In genomic region chr1:30479576-30479975, GRCh38 we compare ENCODE assay signal across 8 cellular contexts.
"Had no signal": no experiment of that assay in that cellular context is flagged by ENCODE, and none has a peak within 500 bp of the region (broad histone marks: within the 10 kb centered on the region; RNA-seq: fewer than 3 reads in every experiment).

No MANE protein-coding gene starts in this region.

- ATAC-seq: HepG2, K562 had no signal

- H3K27ac ChIP-seq: HL-60, KMS-11 had no signal

- H3K27ac Mint-ChIP-seq: IgD-negative memory B cell had no signal

- H3K4me1 Mint-ChIP-seq: IgD-negative memory B cell had no signal

- H3K4me3 Mint-ChIP-seq: IgD-negative memory B cell had no signal

- DNase-seq: IMR-90, KBM-7, KG1 had no signal

- H3K4me3 ChIP-seq: K562 had no signal
